In the genomic region with DNA sequence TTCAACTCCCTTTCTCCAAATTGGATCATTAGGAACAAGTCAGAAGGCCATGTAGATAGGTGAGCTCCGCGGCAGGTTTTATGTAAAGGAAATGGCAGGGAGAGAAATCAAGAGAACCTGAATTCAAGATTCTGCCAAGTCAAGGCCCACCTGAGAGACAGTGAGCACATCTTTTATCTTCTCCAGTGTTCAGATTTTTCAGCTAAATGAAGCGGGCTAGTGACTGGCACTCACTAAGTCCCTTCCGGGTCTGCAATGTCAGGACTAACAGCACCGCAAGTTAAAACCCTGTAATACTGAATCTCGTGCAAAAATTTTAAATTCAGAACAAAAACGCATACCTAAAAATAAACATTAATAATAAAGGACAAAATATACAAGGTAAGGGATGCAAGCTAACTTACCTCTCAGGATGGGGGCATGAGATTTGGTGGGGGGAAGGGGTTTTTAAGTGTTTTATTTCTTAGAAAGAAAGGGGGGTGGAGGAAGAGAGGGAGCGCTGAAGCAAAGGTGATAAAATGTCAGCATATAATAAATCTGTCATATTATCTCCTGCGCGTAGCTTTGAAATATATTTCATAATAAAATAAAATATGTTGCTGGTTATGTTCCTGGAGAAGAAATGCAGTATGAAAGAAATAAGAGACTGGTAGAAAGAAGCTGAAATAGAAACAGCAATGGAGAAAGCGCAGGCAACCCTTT, we compare ENCODE assay signal across 13 cellular contexts. TPM values are rescaled to one million over a fixed set of nuclear protein-coding genes. Genes with fewer than 3 reads are reported as not detected.
DNase-seq lines count a peak whose midpoint lies in the region; ATAC-seq and TF ChIP-seq lines count a peak whose summit lies in the region.
"Had no signal": no experiment of that assay in that cellular context is flagged by ENCODE, and none has a peak within 500 bp of the region (broad histone marks: within the 10 kb centered on the region; RNA-seq: fewer than 3 reads in every experiment).

No MANE protein-coding gene starts in this region.

- H3K36me3 Mint-ChIP-seq in natural killer cell, result peaks cover 6% of the 10 kb centered on the region
- no peaks in the 10 kb centered on the region for H3K36me3 Mint-ChIP-seq in activated CD4-positive, alpha-beta T cell treated with anti-CD3 and anti-CD28 coated beads, Interleukin-2, amount 10 ng/mL, durations not matched to agents 24 days and 14 days (ENCODE audit: low read depth)

- H3K27me3 ChIP-seq in heart right ventricle, result peaks cover 0 to 32% (median 0%) of the 10 kb centered on the region in 7 donors
- no peaks in the 10 kb centered on the region for H3K27me3 ChIP-seq in ectodermal cell (ENCODE audit: control insufficient read depth, insufficient read depth, low read length, poor library complexity, severe bottlenecking)
- peaks cover 8% of the 10 kb centered on the region for H3K27me3 ChIP-seq in upper lobe of right lung

- ATAC-seq in heart right ventricle (no peak), natural killer cell (no peak), upper lobe of right lung (no peak)

- DNase-seq in heart right ventricle (no peak), cardiac septum (ENCODE audit: low spot score) (no peak), natural killer cell (no peak), upper lobe of right lung (no peak), DMS53 treated with DMSO at 0.1 percent for 48 hours (lab: John Stamatoyannopoulos, UW; ENCODE audit: unreplicated experiment) (no peak), middle frontal gyrus (ENCODE audit: extremely low spot score, low spot score) (no peak)
- DNase-seq in activated CD4-positive, alpha-beta T cell treated with anti-CD3 and anti-CD28 coated beads, Interleukin-2, amount 10 ng/mL, durations not matched to agents 24 days and 14 days, result no peak
- DNase-seq: activated CD4-positive, alpha-beta T cell treated with anti-CD3 and anti-CD28 coated beads, Interleukin-2, amount 10 ng/mL, durations not matched to agents 7 days and 5 days had no signal

- peaks cover 0 to 3% of the 10 kb centered on the region in 2 donors for H3K9me3 Mint-ChIP-seq in natural killer cell
- H3K9me3 Mint-ChIP-seq in activated CD4-positive, alpha-beta T cell treated with anti-CD3 and anti-CD28 coated beads, Interleukin-2, amount 10 ng/mL, durations not matched to agents 24 days and 14 days, result peaks cover 6% of the 10 kb centered on the region

- H3K27ac Mint-ChIP-seq in natural killer cell, result no peak overlapping the region
- no peak overlapping the region for H3K27ac Mint-ChIP-seq in activated CD4-positive, alpha-beta T cell treated with anti-CD3 and anti-CD28 coated beads, Interleukin-2, amount 10 ng/mL, durations not matched to agents 24 days and 14 days
- H3K27ac Mint-ChIP-seq: activated CD4-positive, alpha-beta T cell treated with anti-CD3 and anti-CD28 coated beads, Interleukin-2, amount 10 ng/mL, durations not matched to agents 7 days and 5 days had no signal

- intact Hi-C loops in heart right ventricle (cut with DNase I) (loop anchor here in 1 of 10 donors (5.0 kb wide), 1 partner anchor 138 kb away; no protein-coding TSS in a partner anchor), cardiac septum (cut with DNase I) (no loop called here), natural killer cell (cut with micrococcal nuclease) (no loop called here), upper lobe of right lung (cut with DNase I) (no loop called here)
- intact Hi-C loops in activated CD4-positive, alpha-beta T cell treated with anti-CD3 and anti-CD28 coated beads, Interleukin-2, amount 10 ng/mL, durations not matched to agents 24 days and 14 days (cut with micrococcal nuclease), result no loop called here

- no peak overlapping the region for H3K27ac ChIP-seq in heart right ventricle
- no peak overlapping the region for H3K27ac ChIP-seq in ectodermal cell (ENCODE audit: insufficient read depth, low read depth, low read length, poor library complexity, severe bottlenecking)
- H3K27ac ChIP-seq in upper lobe of right lung, result no peak overlapping the region
- H3K27ac ChIP-seq: C4-2B, neutrophil had no signal

- peaks cover 22% of the 10 kb centered on the region in 2 donors for H3K4me1 Mint-ChIP-seq in natural killer cell
- peaks cover 1% of the 10 kb centered on the region for H3K4me1 Mint-ChIP-seq in activated CD4-positive, alpha-beta T cell treated with anti-CD3 and anti-CD28 coated beads, Interleukin-2, amount 10 ng/mL, durations not matched to agents 24 days and 14 days

- peaks cover 23 to 32% of the 10 kb centered on the region in 2 donors for H3K27me3 Mint-ChIP-seq in natural killer cell (ENCODE audit: low read depth in 2 of 2)
- peaks cover 27% of the 10 kb centered on the region for H3K27me3 Mint-ChIP-seq in activated CD4-positive, alpha-beta T cell treated with anti-CD3 and anti-CD28 coated beads, Interleukin-2, amount 10 ng/mL, durations not matched to agents 24 days and 14 days

- H3K9me3 ChIP-seq in heart right ventricle, result peaks cover 0 to 14% (median 5%) of the 10 kb centered on the region in 11 donors
- no peaks in the 10 kb centered on the region for H3K9me3 ChIP-seq in ectodermal cell (ENCODE audit: control insufficient read depth, low read length)
- H3K9me3 ChIP-seq in upper lobe of right lung, result no peaks in the 10 kb centered on the region
- H3K9me3 ChIP-seq: neutrophil had no signal

- H3K36me3 ChIP-seq in heart right ventricle (peaks cover 0 to 16% (median 0%) of the 10 kb centered on the region in 9 donors), ectodermal cell (ENCODE audit: control insufficient read depth, insufficient read depth, low read length) (peaks cover 7% of the 10 kb centered on the region), upper lobe of right lung (no peaks in the 10 kb centered on the region)
- H3K36me3 ChIP-seq: neutrophil had no signal

- H3K4me3 Mint-ChIP-seq in natural killer cell, result peak overlapping the region; percentile 31
- no peak overlapping the region for H3K4me3 Mint-ChIP-seq in activated CD4-positive, alpha-beta T cell treated with anti-CD3 and anti-CD28 coated beads, Interleukin-2, amount 10 ng/mL, durations not matched to agents 24 days and 14 days

- H3K4me1 ChIP-seq in heart right ventricle, result peaks cover 0 to 31% (median 18%) of the 10 kb centered on the region in 9 donors
- H3K4me1 ChIP-seq in ectodermal cell (ENCODE audit: control insufficient read depth, insufficient read depth, low read length), result no peaks in the 10 kb centered on the region
- peaks cover 4% of the 10 kb centered on the region for H3K4me1 ChIP-seq in upper lobe of right lung

- TF ChIP-seq CTCF in heart right ventricle (IDR thresholded peaks at IDR 0.05) (no peak), natural killer cell (IDR thresholded peaks at IDR 0.05) (no peak), upper lobe of right lung (IDR thresholded peaks at IDR 0.05) (no peak)

- peak overlapping the region in 8 of 10 donors; percentile 30 to 54 (median 38) for H3K4me3 ChIP-seq in heart right ventricle
- peak overlapping the region; percentile 72 for H3K4me3 ChIP-seq in ectodermal cell (ENCODE audit: insufficient read depth, low read depth, low read length)
- H3K4me3 ChIP-seq in upper lobe of right lung, result peak overlapping the region; percentile 44

- 72 to 77% methylated on average over 11 of the region's 11 CpGs for WGBS in heart right ventricle, 2 donors
- WGBS in ectodermal cell, 2 experiments, result 59 to 71% methylated on average over 6 to 8 of the region's 11 CpGs

RNA-seq across cellular contexts. Expression of gene TCAF1, which starts 17.5 kb away (rescaled TPM):
- total RNA-seq in heart right ventricle (10 to 100 TPM; 44.3 to 62.8 (median 59.1) TPM), cardiac septum (46.3 TPM), natural killer cell (10 to 100 TPM; 12.7 to 24.5 (median 18.8) TPM), upper lobe of right lung (42.6 TPM)
- 10 to 100 TPM in 1 of 2 donors, 1 to 10 TPM in 1; 9.3 to 21.7 TPM for polyA plus RNA-seq in heart right ventricle
- 134 TPM for polyA plus RNA-seq in ectodermal cell (2013, experiment 1 of 4)
- polyA plus RNA-seq in ectodermal cell (2013, experiment 2 of 4), result 135 TPM
- 81.5 TPM for polyA plus RNA-seq in ectodermal cell (2013, experiment 3 of 4)
- 95.3 TPM for polyA plus RNA-seq in ectodermal cell (2013, experiment 4 of 4)
- 12.6 and 13.5 TPM in 2 replicates for total RNA-seq in activated CD4-positive, alpha-beta T cell treated with anti-CD3 and anti-CD28 coated beads, Interleukin-2, amount 10 ng/mL, durations not matched to agents 24 days and 14 days

RNA-seq across cellular contexts. Expression of gene OR2F2, which starts 50.6 kb away (rescaled TPM):
- total RNA-seq in heart right ventricle (not detected), cardiac septum (not detected), natural killer cell (not detected), upper lobe of right lung (not detected)
- polyA plus RNA-seq in heart right ventricle, result not detected
- not detected for polyA plus RNA-seq in ectodermal cell (2013, experiment 1 of 4)
- not detected for polyA plus RNA-seq in ectodermal cell (2013, experiment 2 of 4)
- not detected for polyA plus RNA-seq in ectodermal cell (2013, experiment 3 of 4)
- not detected for polyA plus RNA-seq in ectodermal cell (2013, experiment 4 of 4)
- total RNA-seq in activated CD4-positive, alpha-beta T cell treated with anti-CD3 and anti-CD28 coated beads, Interleukin-2, amount 10 ng/mL, durations not matched to agents 24 days and 14 days, result not detected in 2 replicates
- total RNA-seq: activated CD4-positive, alpha-beta T cell treated with anti-CD3 and anti-CD28 coated beads, Interleukin-2, amount 10 ng/mL, durations not matched to agents 7 days and 5 days; dermis microvascular lymphatic vessel endothelial cell; OCI-LY7 had no signal
